13 cellular contexts compared by ENCODE assay signal in genomic region chr16:67441907-67442306, GRCh38. TPM values are rescaled to one million over a fixed set of nuclear protein-coding genes. Genes with fewer than 3 reads are reported as not detected.
A peak's percentile ranks its signal among the peaks of the same experiment; 100 is the strongest.
DNase-seq lines count a peak whose midpoint lies in the region; ATAC-seq and TF ChIP-seq lines count a peak whose summit lies in the region.
"Had no signal": no experiment of that assay in that cellular context is flagged by ENCODE, and none has a peak within 500 bp of the region (broad histone marks: within the 10 kb centered on the region; RNA-seq: fewer than 3 reads in every experiment).

No MANE protein-coding gene starts in this region.

- peaks cover 0 to 68% (median 31%) of the 10 kb centered on the region in 3 donors for H3K4me1 ChIP-seq in gastroesophageal sphincter
- H3K4me1 ChIP-seq in neural progenitor cell = peaks cover 7% of the 10 kb centered on the region
- H3K4me1 ChIP-seq in vagina = peaks cover 76% of the 10 kb centered on the region

- intact Hi-C loops in Right ventricle myocardium inferior (cut with DNase I) = no loop called here
- intact Hi-C loops in cardiac septum (cut with DNase I) = no loop called here
- intact Hi-C loops in vagina (cut with DNase I) = no loop called here

- H3K4me2 ChIP-seq in neural progenitor cell = no peak overlapping the region

- H3K27ac ChIP-seq in gastroesophageal sphincter = peak overlapping the region in 1 of 4 donors; percentile 54
- H3K27ac ChIP-seq in neural progenitor cell = no peak overlapping the region
- H3K27ac ChIP-seq in vagina = peak overlapping the region; percentile 67
- H3K27ac ChIP-seq: neutrophil had no signal

- H3K27me3 ChIP-seq in gastroesophageal sphincter = no peaks in the 10 kb centered on the region
- no peaks in the 10 kb centered on the region for H3K27me3 ChIP-seq in neural progenitor cell
- H3K27me3 ChIP-seq in vagina = no peaks in the 10 kb centered on the region
- H3K27me3 ChIP-seq: neutrophil, tibial nerve had no signal

- H3K9ac ChIP-seq in neural progenitor cell = no peak overlapping the region

- H3K4me1 Mint-ChIP-seq in neural progenitor cell = peaks cover 8% of the 10 kb centered on the region

- no peaks in the 10 kb centered on the region for H3K9me3 Mint-ChIP-seq in neural progenitor cell
- H3K9me3 Mint-ChIP-seq: activated CD8-positive, alpha-beta T cell treated with anti-CD3 and anti-CD28 coated beads for 36 hours had no signal

- TF ChIP-seq EP300 in gastroesophageal sphincter (IDR thresholded peaks at IDR 0.05) = no peak

- 45 to 70% methylated on average over 1 to 3 of the region's 5 CpGs for WGBS in gastroesophageal sphincter (ENCODE audit: low coverage in 1 of 2), 2 donors

- ATAC-seq in Right ventricle myocardium inferior (peak; percentile 48), gastroesophageal sphincter (peak; percentile 14), GM19324 (IDR thresholded peaks at IDR 0.05; ENCODE audit: low FRiP score, unreplicated experiment) (no peak)
- ATAC-seq: activated CD8-positive, alpha-beta T cell treated with anti-CD3 and anti-CD28 coated beads for 36 hours had no signal

- H3K4me3 Mint-ChIP-seq in neural progenitor cell = peak overlapping the region; percentile 36
- H3K4me3 Mint-ChIP-seq: activated CD8-positive, alpha-beta T cell treated with anti-CD3 and anti-CD28 coated beads for 36 hours had no signal

- H3K9me3 ChIP-seq in gastroesophageal sphincter (no peaks in the 10 kb centered on the region), neural progenitor cell (ENCODE audit: low read depth) (no peaks in the 10 kb centered on the region), vagina (no peaks in the 10 kb centered on the region)
- H3K9me3 ChIP-seq: neutrophil, tibial nerve had no signal

- DNase-seq in Right ventricle myocardium inferior (ENCODE audit: missing footprints) = no peak
- no peak for DNase-seq in cardiac septum (ENCODE audit: low spot score)
- no peak for DNase-seq in neural progenitor cell (ENCODE audit: low spot score)
- DNase-seq in vagina (ENCODE audit: extremely low spot score in 2 of 2) = no peak
- DNase-seq in NCI-H146 (lab: John Stamatoyannopoulos, UW) = no peak
- no peak for DNase-seq in RPMI8226
- DNase-seq: activated CD8-positive, alpha-beta T cell treated with anti-CD3 and anti-CD28 coated beads for 36 hours; activated effector memory CD4-positive, alpha-beta T cell treated with Interleukin-2 at 50 U/mL for 16 hours; T1000 had no signal

- TF ChIP-seq POLR2A in gastroesophageal sphincter (IDR thresholded peaks at IDR 0.05) (no peak), vagina (IDR thresholded peaks at IDR 0.05) (no peak)

- peak overlapping the region; percentile 79 for H3K27ac Mint-ChIP-seq in neural progenitor cell
- H3K27ac Mint-ChIP-seq: activated CD8-positive, alpha-beta T cell treated with anti-CD3 and anti-CD28 coated beads for 36 hours had no signal

- H3K36me3 Mint-ChIP-seq in neural progenitor cell = peaks cover 3% of the 10 kb centered on the region

- H3K36me3 ChIP-seq in gastroesophageal sphincter (peaks cover 0 to 83% of the 10 kb centered on the region in 2 donors), neural progenitor cell (no peaks in the 10 kb centered on the region), vagina (peaks cover 0 to 20% of the 10 kb centered on the region in 2 donors)

- H4K20me1 ChIP-seq in neural progenitor cell (ENCODE audit: low read depth) = peaks cover 14% of the 10 kb centered on the region

- no peaks in the 10 kb centered on the region for H3F3A ChIP-seq in neural progenitor cell (ENCODE audit: low read depth)

- no peak overlapping the region for H3K4me3 ChIP-seq in gastroesophageal sphincter
- no peak overlapping the region for H3K4me3 ChIP-seq in neural progenitor cell
- H3K4me3 ChIP-seq in vagina = no peak overlapping the region
- H3K4me3 ChIP-seq: tibial nerve had no signal

- H3K79me2 ChIP-seq in neural progenitor cell (ENCODE audit: low read depth) = no peaks in the 10 kb centered on the region

- TF ChIP-seq CTCF in gastroesophageal sphincter (IDR thresholded peaks at IDR 0.05) = no peak
- no peak for TF ChIP-seq CTCF in neural progenitor cell (IDR thresholded peaks at IDR 0.05)
- no peak for TF ChIP-seq CTCF in vagina (IDR thresholded peaks at IDR 0.05)

- H3K27me3 Mint-ChIP-seq in neural progenitor cell (ENCODE audit: insufficient read depth, low read depth) = peaks cover 4% of the 10 kb centered on the region
- H3K27me3 Mint-ChIP-seq: activated CD8-positive, alpha-beta T cell treated with anti-CD3 and anti-CD28 coated beads for 36 hours had no signal

- H2AFZ ChIP-seq in neural progenitor cell (replicated peaks) = no peak overlapping the region

RNA-seq across cellular contexts. Expression of gene HSD11B2, which starts 11.0 kb away (rescaled TPM):
- total RNA-seq in Right ventricle myocardium inferior (0.81 TPM), cardiac septum (0.27 TPM), gastroesophageal sphincter (1 to 10 TPM in 1 of 4 donors, under 1 TPM in 2, not detected in 1; 0.19 to 2.1 (median 0.27) TPM), neural progenitor cell (ENCODE audit: low replicate concordance) (1.6 TPM in 1 of 2 replicates, not detected in the other), vagina (30.2 TPM)

RNA-seq across cellular contexts. Expression of gene ZDHHC1, which starts 25.6 kb away (rescaled TPM):
- total RNA-seq in Right ventricle myocardium inferior (2.9 TPM), cardiac septum (4.6 TPM), gastroesophageal sphincter (10 to 100 TPM in 3 of 4 donors, 1 to 10 TPM in 1; 7.5 to 26.7 (median 17.3) TPM), neural progenitor cell (ENCODE audit: low replicate concordance) (1.5 and 2.2 TPM in 2 replicates), vagina (22.3 TPM)

RNA-seq across cellular contexts. Expression of gene ATP6V0D1, which starts 39.0 kb away (rescaled TPM):
- total RNA-seq in Right ventricle myocardium inferior (67.7 TPM), cardiac septum (58.8 TPM), gastroesophageal sphincter (100 to 1,000 TPM in 2 of 4 donors, 10 to 100 TPM in 2; 94.2 to 145 (median 110) TPM), neural progenitor cell (ENCODE audit: low replicate concordance) (29.7 and 42.0 TPM in 2 replicates), vagina (110 TPM)

RNA-seq across cellular contexts. Expression of gene AGRP, which starts 41.4 kb away (rescaled TPM):
- not detected for total RNA-seq in Right ventricle myocardium inferior
- not detected for total RNA-seq in cardiac septum
- total RNA-seq in gastroesophageal sphincter = not detected
- total RNA-seq in neural progenitor cell (ENCODE audit: low replicate concordance) = not detected in 2 replicates
- total RNA-seq in vagina = not detected
- total RNA-seq: activated CD8-positive, alpha-beta T cell treated with anti-CD3 and anti-CD28 coated beads for 36 hours; tibial nerve had no signal

RNA-seq across cellular contexts. Expression of gene TPPP3, which starts 48.6 kb away (rescaled TPM):
- total RNA-seq in Right ventricle myocardium inferior (9.5 TPM), cardiac septum (9.6 TPM), gastroesophageal sphincter (100 to 1,000 TPM in 1 of 4 donors, 10 to 100 TPM in 3; 14.8 to 111 (median 55.0) TPM), neural progenitor cell (ENCODE audit: low replicate concordance) (0.96 TPM in 1 of 2 replicates, not detected in the other), vagina (28.2 TPM)
- total RNA-seq: activated CD8-positive, alpha-beta T cell treated with anti-CD3 and anti-CD28 coated beads for 36 hours had no signal
